ENCODE assay signal across 30 cellular contexts in the genomic region with DNA sequence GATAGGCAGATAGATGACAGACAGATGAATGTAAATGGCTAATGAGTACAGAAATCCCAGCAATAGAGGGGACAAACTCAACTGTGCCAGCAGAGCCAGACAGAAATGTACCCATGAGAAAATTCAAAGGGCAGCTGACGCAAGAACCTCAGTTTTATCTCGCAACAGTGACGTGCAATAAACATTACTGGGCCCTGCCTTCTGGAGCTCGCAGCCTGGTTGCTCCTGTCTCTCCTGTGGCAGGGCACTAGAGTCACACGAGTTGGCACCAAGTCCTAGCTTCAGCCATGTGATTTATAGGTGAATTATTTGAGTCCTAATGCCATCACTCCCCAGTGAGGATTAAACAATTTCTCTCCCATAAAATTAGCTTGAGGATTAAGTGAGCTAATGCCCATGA.
DNase-seq lines count a peak whose midpoint lies in the region; TF ChIP-seq lines count a peak whose summit lies in the region.
"Had no signal": no experiment of that assay in that cellular context is flagged by ENCODE, and none has a peak within 500 bp of the region (broad histone marks: within the 10 kb centered on the region; RNA-seq: fewer than 3 reads in every experiment).

No MANE protein-coding gene starts in this region.

- CTCF ChIA-PET in HEK293T (lab: Yijun Ruan, JAX), result no interaction called here

- POLR2A ChIA-PET in HEK293T (lab: Yijun Ruan, JAX), result no interaction called here

- H3K4me3 ChIP-seq in retinal pigment epithelial cell (ENCODE audit: low read length), result no peak overlapping the region
- H3K4me3 ChIP-seq: lung, mucosa of descending colon, PC-9, right lobe of liver had no signal

- no peak for TF ChIP-seq CTCF in retinal pigment epithelial cell (conservative IDR thresholded peaks at IDR 0.05; ENCODE audit: low read depth, low read length)

- peak; percentile 25 to 41 for DNase-seq in AML-193 (lab: John Stamatoyannopoulos, UW)
- peak; percentile 77 for DNase-seq in GF-D8 (lab: John Stamatoyannopoulos, UW)
- peak; percentile 61 for DNase-seq in NOMO-1 treated with dmso at 0.1 percent for 144 hours (lab: John Stamatoyannopoulos, UW; ENCODE audit: unreplicated experiment)
- peak; percentile 28 for DNase-seq in retinal pigment epithelial cell (ENCODE audit: low read depth)
- DNase-seq in HEK293T (ENCODE audit: extremely low spot score), result no peak
- no peak for DNase-seq in AG08396 (ENCODE audit: low spot score)
- DNase-seq in activated naive CD4-positive, alpha-beta T cell treated with Interleukin-2 at 50 U/mL for 16 hours, result no peak
- DNase-seq: activated CD4-positive, alpha-beta T cell treated with anti-CD3 and anti-CD28 coated beads, Interleukin-2, amount 10 ng/mL, durations not matched to agents 24 days and 14 days; activated gamma-delta T cell; activated naive CD8-positive, alpha-beta T cell treated with anti-CD3 and anti-CD28 coated beads, Interleukin-2, amount 50 U/mL, for 24 hours; activated T-cell treated with anti-CD3 and anti-CD28 coated beads, Interleukin-2, amount 50 U/mL, for 24 hours; C1 segment of cervical spinal cord; Caco-2; central memory CD4-positive, alpha-beta T cell; DMS79 treated with DMSO at 0.1 percent for 48 hours; endodermal cell; foreskin keratinocyte; Kasumi-1; mucosa of descending colon; NCI-H1105 treated with DMSO at 0.1 percent for 48 hours; NCI-H2029; NCI-H345; NCI-H774; PC-9; right lobe of liver; Right ventricle myocardium superior; stimulated activated CD4-positive, alpha-beta T cell treated with anti-CD3 and anti-CD28 coated beads, Interleukin-15, amount 100 ng/mL, for 24 hours; SW 1271; T1000 had no signal

TF ChIP-seq in HEK293T, 16 proteins besides CTCF, POLR2A, EP300 and RAD21:
- TF ChIP-seq LEF1 (IDR thresholded peaks at IDR 0.05; ENCODE audit: borderline replicate concordance), result no peak
- TF ChIP-seq FOXK2 (IDR thresholded peaks at IDR 0.05), result no peak
- TF ChIP-seq SP1 (IDR thresholded peaks at IDR 0.05), result no peak
- TF ChIP-seq FOXA1 (IDR thresholded peaks at IDR 0.05), result no peak
- no peak for TF ChIP-seq ARNT (IDR thresholded peaks at IDR 0.05)
- TF ChIP-seq HDGF (IDR thresholded peaks at IDR 0.05; ENCODE audit: borderline replicate concordance), result no peak
- TF ChIP-seq, protein P1, sequence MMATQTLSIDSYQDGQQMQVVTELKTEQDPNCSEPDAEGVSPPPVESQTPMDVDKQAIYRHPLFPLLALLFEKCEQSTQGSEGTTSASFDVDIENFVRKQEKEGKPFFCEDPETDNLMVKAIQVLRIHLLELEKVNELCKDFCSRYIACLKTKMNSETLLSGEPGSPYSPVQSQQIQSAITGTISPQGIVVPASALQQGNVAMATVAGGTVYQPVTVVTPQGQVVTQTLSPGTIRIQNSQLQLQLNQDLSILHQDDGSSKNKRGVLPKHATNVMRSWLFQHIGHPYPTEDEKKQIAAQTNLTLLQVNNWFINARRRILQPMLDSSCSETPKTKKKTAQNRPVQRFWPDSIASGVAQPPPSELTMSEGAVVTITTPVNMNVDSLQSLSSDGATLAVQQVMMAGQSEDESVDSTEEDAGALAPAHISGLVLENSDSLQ (IDR thresholded peaks at IDR 0.05), result no peak
- no peak for TF ChIP-seq TARDBP (IDR thresholded peaks at IDR 0.05)
- TF ChIP-seq L3MBTL2 (conservative IDR thresholded peaks at IDR 0.05), result no peak
- no peak for TF ChIP-seq SUZ12 (IDR thresholded peaks at IDR 0.05)
- no peak for TF ChIP-seq NFRKB (IDR thresholded peaks at IDR 0.05)
- TF ChIP-seq BHLHE40 (IDR thresholded peaks at IDR 0.05; ENCODE audit: borderline replicate concordance), result no peak
- TF ChIP-seq ZNF384 (IDR thresholded peaks at IDR 0.05), result no peak
- TF ChIP-seq FOXM1 (IDR thresholded peaks at IDR 0.05; ENCODE audit: borderline replicate concordance), result no peak
- no peak for TF ChIP-seq CTBP1 (IDR thresholded peaks at IDR 0.05; ENCODE audit: borderline replicate concordance)
- TF ChIP-seq ELF4 (IDR thresholded peaks at IDR 0.05), result no peak

Comparison
In these comparisons a context has a peak if more than half of its experiments do, and no peak if none do; other contexts are left out.
1. DNase-seq: peak in AML-193 (2 of 2), GF-D8 (single experiment), NOMO-1 treated with dmso at 0.1 percent for 144 hours (single experiment) and retinal pigment epithelial cell (single experiment); none in HEK293T (single experiment), AG08396 (single experiment) and activated naive CD4-positive, alpha-beta T cell treated with Interleukin-2 at 50 U/mL for 16 hours (single experiment).